ENCODE assay signal across 8 cellular contexts in genomic region chr2:111667542-111668273, GRCh38.
DNase-seq lines count a peak whose midpoint lies in the region; ATAC-seq and TF ChIP-seq lines count a peak whose summit lies in the region.

No MANE protein-coding gene starts in this region.

- H3K27ac Mint-ChIP-seq in endodermal cell: no peak overlapping the region

- no peaks in the 10 kb centered on the region for H3K79me2 ChIP-seq in DOHH2 (ENCODE audit: control insufficient read depth, low read length)

- ATAC-seq in GM18867 (IDR thresholded peaks at IDR 0.05; ENCODE audit: unreplicated experiment) (no peak), HG02678 (IDR thresholded peaks at IDR 0.05; ENCODE audit: unreplicated experiment) (no peak)

- H3K36me3 ChIP-seq in DOHH2 (ENCODE audit: control insufficient read depth, low read length) (no peaks in the 10 kb centered on the region), endodermal cell (ENCODE audit: control insufficient read depth, insufficient read depth, low read length) (no peaks in the 10 kb centered on the region)

- H4K20me1 ChIP-seq in DOHH2 (ENCODE audit: control insufficient read depth, insufficient read depth, low read depth, low read length): no peaks in the 10 kb centered on the region

- H3K4me1 ChIP-seq in DOHH2 (ENCODE audit: control insufficient read depth, low read length) (peaks cover 65% of the 10 kb centered on the region), endodermal cell (ENCODE audit: control insufficient read depth, insufficient read depth, low read length) (peaks cover 9% of the 10 kb centered on the region)

- H3K4me3 Mint-ChIP-seq in endodermal cell: no peak overlapping the region

- no peak overlapping the region for H3K4me3 ChIP-seq in DOHH2 (ENCODE audit: low read length)
- no peak overlapping the region for H3K4me3 ChIP-seq in endodermal cell (ENCODE audit: low read length)

- no peaks in the 10 kb centered on the region for H3K9me2 ChIP-seq in DOHH2 (replicated peaks; ENCODE audit: control insufficient read depth, low read length)

- no peaks in the 10 kb centered on the region for H3K27me3 Mint-ChIP-seq in endodermal cell (ENCODE audit: insufficient read depth)

- peaks cover 20% of the 10 kb centered on the region for H3F3A ChIP-seq in DOHH2 (ENCODE audit: control insufficient read depth, insufficient read depth)

- 89 to 96% methylated on average over 3 of the region's 3 CpGs for WGBS in endodermal cell (ENCODE audit: insufficient coverage in 1 of 2, insufficient read length in 1 of 2), 2 experiments

- H3K4me2 ChIP-seq in DOHH2 (ENCODE audit: low read length): no peak overlapping the region

- peaks cover 14% of the 10 kb centered on the region for H3K4me1 Mint-ChIP-seq in endodermal cell

- no peak overlapping the region for H3K9ac ChIP-seq in endodermal cell (ENCODE audit: extremely low read depth, low read length, poor library complexity, severe bottlenecking)

- peak; percentile 35 for DNase-seq in NOMO-1 treated with dmso at 0.1 percent for 144 hours (lab: John Stamatoyannopoulos, UW; ENCODE audit: unreplicated experiment)
- DNase-seq in endodermal cell: peak; percentile 51
- peak; percentile 75 for DNase-seq in myocyte (ENCODE audit: low read depth)
- DNase-seq in NCI-H345 treated with DMSO at 0.1 percent for 48 hours (lab: John Stamatoyannopoulos, UW; ENCODE audit: unreplicated experiment): no peak
- DNase-seq in HuH-7 (ENCODE audit: low spot score): no peak

- H3K36me3 Mint-ChIP-seq in endodermal cell (ENCODE audit: low read depth): peaks cover 3% of the 10 kb centered on the region

- peaks cover 22% of the 10 kb centered on the region; the same call in 1 of the 2 replicates for H3K9me3 ChIP-seq in DOHH2 (ENCODE audit: control insufficient read depth, insufficient read depth, low read length)
- peaks cover 25% of the 10 kb centered on the region for H3K9me3 ChIP-seq in endodermal cell (ENCODE audit: control insufficient read depth, low read length)

- H3K27ac ChIP-seq in DOHH2 (ENCODE audit: low read depth, low read length): peak overlapping the region; percentile 93
- no peak overlapping the region for H3K27ac ChIP-seq in endodermal cell (ENCODE audit: low read depth, low read length)

- H3K27me3 ChIP-seq in DOHH2 (ENCODE audit: control insufficient read depth, low read length) (no peaks in the 10 kb centered on the region), endodermal cell (ENCODE audit: control insufficient read depth, insufficient read depth, low read length, poor library complexity, severe bottlenecking) (no peaks in the 10 kb centered on the region)

- peaks cover 22% of the 10 kb centered on the region for H3K9me3 Mint-ChIP-seq in endodermal cell

- TF ChIP-seq CTCF in DOHH2 (IDR thresholded peaks at IDR 0.05; ENCODE audit: low read depth, low read length, poor library complexity, severe bottlenecking): no peak
- peak; percentile 30 for TF ChIP-seq CTCF in endodermal cell (conservative IDR thresholded peaks at IDR 0.05)

Comparison
In these comparisons a context has a peak if more than half of its experiments do, and no peak if none do; other contexts are left out.
1. DNase-seq: peak in NOMO-1 treated with dmso at 0.1 percent for 144 hours (single experiment), endodermal cell (single experiment) and myocyte (single experiment); none in NCI-H345 treated with DMSO at 0.1 percent for 48 hours (single experiment) and HuH-7 (single experiment).